In the genomic region with DNA sequence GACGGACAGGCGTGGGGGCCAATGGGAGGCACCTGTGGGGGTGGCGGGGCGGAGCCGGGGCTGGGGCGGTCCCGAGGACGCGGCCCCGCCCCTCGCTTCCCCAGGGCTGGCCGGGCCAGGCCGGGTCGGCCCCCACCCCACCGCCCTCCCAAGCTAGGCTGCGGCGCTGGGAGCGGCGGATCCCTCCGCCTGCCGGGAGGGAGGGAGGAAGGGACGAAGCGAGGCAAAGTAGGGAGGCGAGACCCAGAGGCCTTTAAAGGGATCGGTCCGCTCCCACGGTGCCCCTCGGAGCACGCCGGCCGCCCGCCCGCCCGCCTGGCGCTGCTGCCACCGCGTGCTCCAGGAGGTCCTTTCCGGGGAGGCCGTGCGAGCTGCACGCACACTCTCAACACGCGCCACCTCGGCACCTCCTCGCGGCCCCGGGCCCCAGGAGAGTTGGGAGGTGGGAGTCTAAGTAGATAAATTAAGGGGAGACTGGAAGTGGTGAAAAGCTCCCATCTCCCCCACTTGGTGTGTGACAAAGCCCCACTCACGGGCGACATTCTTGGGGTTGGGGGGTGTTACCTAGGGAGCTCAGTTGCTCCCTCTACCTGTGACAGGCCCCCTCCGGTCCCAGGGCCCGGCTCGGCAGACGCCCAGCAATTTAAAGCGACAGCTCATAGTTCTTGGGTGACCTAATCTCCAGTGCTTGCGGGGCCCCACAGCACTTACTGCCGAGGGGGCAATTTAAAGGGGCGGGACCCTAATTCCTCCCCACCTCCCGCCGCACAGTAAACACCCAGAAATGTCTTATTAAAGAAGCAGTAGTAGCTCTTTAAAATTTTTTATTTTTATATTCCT, we compare ENCODE assay signal across 8 cellular contexts. TPM values are rescaled to one million over a fixed set of nuclear protein-coding genes. Genes with fewer than 3 reads are reported as not detected.
A peak's percentile ranks its signal among the peaks of the same experiment; 100 is the strongest.
DNase-seq lines count a peak whose midpoint lies in the region; ATAC-seq and TF ChIP-seq lines count a peak whose summit lies in the region.

No MANE protein-coding gene starts in this region.

- peaks cover 44% of the 10 kb centered on the region for H3K79me2 ChIP-seq in smooth muscle cell (ENCODE audit: low read depth)

- H2AFZ ChIP-seq in smooth muscle cell (ENCODE audit: low read depth) = no peak overlapping the region

- H4K20me1 ChIP-seq in smooth muscle cell (ENCODE audit: low read depth) = peaks cover 44% of the 10 kb centered on the region

- H3K9ac ChIP-seq in smooth muscle cell (ENCODE audit: low read depth) = peak overlapping the region; percentile 97

- H3K27me3 ChIP-seq in breast epithelium = no peaks in the 10 kb centered on the region
- H3K27me3 ChIP-seq in smooth muscle cell (ENCODE audit: low read depth) = no peaks in the 10 kb centered on the region

- TF ChIP-seq CTCF in AG04449 (IDR thresholded peaks at IDR 0.05; ENCODE audit: insufficient read depth, low read length, missing control alignments) (peak; percentile 52), VCaP (conservative IDR thresholded peaks at IDR 0.05) (peak; percentile 65), breast epithelium (IDR thresholded peaks at IDR 0.05) (peak in 2 of 3 donors; percentile 55 to 62), smooth muscle cell (IDR thresholded peaks at IDR 0.05; ENCODE audit: borderline replicate concordance, insufficient read depth, poor library complexity, severe bottlenecking) (peak; percentile 39)

- CTCF ChIA-PET in AG04449 (lab: Yijun Ruan, JAX) = interaction anchor here (0.6 to 17.6 kb wide), 11 partner anchors 10 to 124 kb away, joined by 3 to 270 read pairs (median 4); partner anchors contain the start of gene NAXE

- H3F3A ChIP-seq in smooth muscle cell (ENCODE audit: low read depth) = peaks cover 24% of the 10 kb centered on the region

- peak; percentile 77 for DNase-seq in AG04449 (ENCODE audit: low read depth, low spot score)
- DNase-seq in NCI-H2196 (lab: John Stamatoyannopoulos, UW; ENCODE audit: unreplicated experiment) = peak; percentile 93
- peak; percentile 93 to 95 for DNase-seq in breast epithelium (ENCODE audit: low spot score in 2 of 2)
- peak; percentile 95 for DNase-seq in iPS-NIHi7 (ENCODE audit: extremely low spot score)
- peak; percentile 89 for DNase-seq in smooth muscle cell (lab: John Stamatoyannopoulos, UW; ENCODE audit: unreplicated experiment)

- peak overlapping the region; percentile 96 for H3K4me3 ChIP-seq in AG04449 (ENCODE audit: low read depth, low read length)
- H3K4me3 ChIP-seq in breast epithelium = peak overlapping the region; percentile 90 to 98 (median 94)
- peak overlapping the region; percentile 80 for H3K4me3 ChIP-seq in smooth muscle cell

- peak; percentile 83 for TF ChIP-seq POLR2A in breast epithelium (IDR thresholded peaks at IDR 0.05)

- H3K36me3 ChIP-seq in breast epithelium = no peaks in the 10 kb centered on the region
- H3K36me3 ChIP-seq in smooth muscle cell (ENCODE audit: low read depth) = no peaks in the 10 kb centered on the region

- ATAC-seq in GM18868 (IDR thresholded peaks at IDR 0.05; ENCODE audit: unreplicated experiment) (peak; percentile 57), HG03135 (IDR thresholded peaks at IDR 0.05; ENCODE audit: unreplicated experiment) (peak; percentile 56)

- POLR2A ChIA-PET in AG04449 (lab: Yijun Ruan, JAX) = interaction anchor here (0.9 to 5.4 kb wide), 9 partner anchors 9 to 90 kb away, joined by 3 to 31 read pairs (median 4); partner anchors contain the start of gene NAXE

- H3K4me1 ChIP-seq in breast epithelium (peaks cover 13 to 46% of the 10 kb centered on the region in 2 donors), smooth muscle cell (ENCODE audit: low read depth) (peaks cover 60% of the 10 kb centered on the region)

- WGBS in smooth muscle cell (ENCODE audit: low lambda C conversion rate) = under 1% methylated on average over 39 of the region's 59 CpGs

- intact Hi-C loops in breast epithelium (cut with DNase I; ENCODE audit: low total_unique reads) = no loop called here

- H3K9me3 ChIP-seq in breast epithelium (no peaks in the 10 kb centered on the region), smooth muscle cell (replicated peaks; ENCODE audit: low read depth) (no peaks in the 10 kb centered on the region)

- H3K4me2 ChIP-seq in smooth muscle cell = peak overlapping the region; percentile 91

- H3K27ac ChIP-seq in VCaP = peak overlapping the region; percentile 98
- H3K27ac ChIP-seq in breast epithelium = peak overlapping the region; percentile 98 to 100
- peak overlapping the region; percentile 100 for H3K27ac ChIP-seq in smooth muscle cell (ENCODE audit: low read depth)

RNA-seq across cellular contexts. Expression of gene MEF2D, which starts 0.5 kb away (rescaled TPM):
- total RNA-seq in breast epithelium (10 to 100 TPM; 25.8 to 34.9 (median 32.1) TPM), smooth muscle cell (23.2 and 24.3 TPM in 2 replicates)
- polyA plus RNA-seq in smooth muscle cell = 40.5 and 45.6 TPM in 2 replicates

Comparison
In these comparisons a context has a peak if more than half of its experiments do, and no peak if none do; other contexts are left out.
1. Peak in every context shown above with its lines: DNase-seq, ATAC-seq, H3K4me3 ChIP-seq and H3K27ac ChIP-seq.